Comparison of ENCODE assay signal across 17 cellular contexts in the genomic region with DNA sequence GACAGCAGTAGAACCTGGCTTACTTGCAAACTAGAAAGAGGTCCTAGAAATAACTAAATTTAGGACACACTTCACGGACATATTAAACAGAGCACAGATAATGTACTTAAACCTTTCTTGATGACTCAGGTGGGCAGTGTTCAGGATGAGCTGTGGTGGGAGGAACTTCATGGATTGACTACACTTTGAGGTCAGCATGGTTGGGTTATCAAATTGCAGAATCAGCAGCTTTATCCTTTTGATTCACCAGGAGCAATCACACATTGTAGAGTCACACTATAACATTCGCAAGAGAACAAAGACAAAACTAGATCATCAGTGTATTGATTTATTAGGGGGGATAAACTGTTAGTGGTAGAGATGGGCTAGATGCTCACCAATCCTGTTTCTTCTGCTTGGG. TPM values are rescaled to one million over a fixed set of nuclear protein-coding genes. Genes with fewer than 3 reads are reported as not detected.
DNase-seq lines count a peak whose midpoint lies in the region; ATAC-seq and TF ChIP-seq lines count a peak whose summit lies in the region.
"Had no signal": no experiment of that assay in that cellular context is flagged by ENCODE, and none has a peak within 500 bp of the region (broad histone marks: within the 10 kb centered on the region; RNA-seq: fewer than 3 reads in every experiment).

No MANE protein-coding gene starts in this region.

- no peaks in the 10 kb centered on the region for H3K36me3 Mint-ChIP-seq in activated T-helper 17 cell treated with anti-CD3 and anti-CD28 coated beads, Interleukin-2, amount 50 U/mL, for 72 hours (ENCODE audit: low read depth)
- H3K36me3 Mint-ChIP-seq in type B pancreatic cell, result no peaks in the 10 kb centered on the region

- H3K4me1 ChIP-seq in left ventricle myocardium inferior, result peaks cover 12% of the 10 kb centered on the region

- DNase-seq in left ventricle myocardium inferior (no peak), cardiac septum (ENCODE audit: low spot score) (no peak), islet precursor cell (peak; percentile 11), type B pancreatic cell (ENCODE audit: extremely low spot score, unreplicated experiment) (no peak), NCI-H1436 treated with DMSO at 0.1 percent for 48 hours (lab: John Stamatoyannopoulos, UW) (no peak)
- DNase-seq: effector memory CD4-positive, alpha-beta T cell; GOT3; kidney; NCI-H1694; NCI-H345; stomach; upper lobe of right lung had no signal

- H3K27ac ChIP-seq in left ventricle myocardium inferior (replicated peaks), result no peak overlapping the region
- H3K27ac ChIP-seq: heart right ventricle, SK-N-MC, stomach, upper lobe of right lung had no signal

- peak overlapping the region; percentile 45 for H3K4me3 Mint-ChIP-seq in activated T-helper 17 cell treated with anti-CD3 and anti-CD28 coated beads, Interleukin-2, amount 50 U/mL, for 72 hours
- peak overlapping the region; percentile 88 for H3K4me3 Mint-ChIP-seq in type B pancreatic cell

- intact Hi-C loops in left ventricle myocardium inferior (cut with micrococcal nuclease), result no loop called here
- intact Hi-C loops in cardiac septum (cut with DNase I), result no loop called here

- TF ChIP-seq CTCF in left ventricle myocardium inferior (IDR thresholded peaks at IDR 0.05; ENCODE audit: borderline replicate concordance) (no peak), type B pancreatic cell (conservative IDR thresholded peaks at IDR 0.05) (no peak)

- peak overlapping the region; percentile 58 for H3K4me3 ChIP-seq in left ventricle myocardium inferior
- H3K4me3 ChIP-seq: SK-N-MC had no signal

- no peak overlapping the region for H3K27ac Mint-ChIP-seq in activated T-helper 17 cell treated with anti-CD3 and anti-CD28 coated beads, Interleukin-2, amount 50 U/mL, for 72 hours
- no peak overlapping the region for H3K27ac Mint-ChIP-seq in type B pancreatic cell

- peak; percentile 26 for ATAC-seq in activated T-helper 17 cell treated with anti-CD3 and anti-CD28 coated beads, Interleukin-2, amount 50 U/mL, for 72 hours (replicated peaks)
- ATAC-seq in GM21717 (IDR thresholded peaks at IDR 0.05; ENCODE audit: unreplicated experiment), result no peak
- no peak for ATAC-seq in GM18867 (IDR thresholded peaks at IDR 0.05; ENCODE audit: unreplicated experiment)

- H3K9me3 ChIP-seq in left ventricle myocardium inferior (replicated peaks), result peaks cover 4% of the 10 kb centered on the region
- H3K9me3 ChIP-seq: stomach, upper lobe of right lung had no signal

- peaks cover 3% of the 10 kb centered on the region for H3K9me3 Mint-ChIP-seq in activated T-helper 17 cell treated with anti-CD3 and anti-CD28 coated beads, Interleukin-2, amount 50 U/mL, for 72 hours
- H3K9me3 Mint-ChIP-seq in type B pancreatic cell, result peaks cover 4% of the 10 kb centered on the region

- no peaks in the 10 kb centered on the region for H3K36me3 ChIP-seq in left ventricle myocardium inferior
- H3K36me3 ChIP-seq: heart right ventricle, stomach, upper lobe of right lung had no signal

- H3K27me3 ChIP-seq in left ventricle myocardium inferior (ENCODE audit: low read depth), result peaks cover 54% of the 10 kb centered on the region

- H3K27me3 Mint-ChIP-seq in activated T-helper 17 cell treated with anti-CD3 and anti-CD28 coated beads, Interleukin-2, amount 50 U/mL, for 72 hours, result peaks cover 67% of the 10 kb centered on the region
- peaks cover 62% of the 10 kb centered on the region for H3K27me3 Mint-ChIP-seq in type B pancreatic cell

- H3K4me1 Mint-ChIP-seq in activated T-helper 17 cell treated with anti-CD3 and anti-CD28 coated beads, Interleukin-2, amount 50 U/mL, for 72 hours, result peaks cover 7% of the 10 kb centered on the region
- no peaks in the 10 kb centered on the region for H3K4me1 Mint-ChIP-seq in type B pancreatic cell (ENCODE audit: unreplicated experiment)

RNA-seq across cellular contexts. Expression of a gene that starts 38.6 kb away (rescaled TPM):
- total RNA-seq in left ventricle myocardium inferior, result 37.8 TPM
- total RNA-seq in cardiac septum, result 32.7 TPM
- 10 to 100 TPM; 32.7 to 33.9 TPM for total RNA-seq in activated T-helper 17 cell treated with anti-CD3 and anti-CD28 coated beads, Interleukin-2, amount 50 U/mL, for 72 hours
- total RNA-seq in type B pancreatic cell (ENCODE audit: low replicate concordance), result 28.7 and 31.9 TPM in 2 replicates
